In genomic region chr12:10147714-10148403, GRCh38 we compare ENCODE assay signal across 17 cellular contexts. TPM values are rescaled to one million over a fixed set of nuclear protein-coding genes. Genes with fewer than 3 reads are reported as not detected.
DNase-seq lines count a peak whose midpoint lies in the region; ATAC-seq and TF ChIP-seq lines count a peak whose summit lies in the region.
"Had no signal": no experiment of that assay in that cellular context is flagged by ENCODE, and none has a peak within 500 bp of the region (broad histone marks: within the 10 kb centered on the region; RNA-seq: fewer than 3 reads in every experiment).

No MANE protein-coding gene starts in this region.

- CTCF ChIA-PET in HEK293 (lab: Yijun Ruan, JAX): interaction anchor here (0.6 to 2.2 kb wide), 2 partner anchors 53 to 397 kb away, joined by 4 to 10 read pairs; no protein-coding TSS in a partner anchor

- H3K4me3 ChIP-seq in HEK293 (ENCODE audit: low read depth, low read length): no peak overlapping the region
- H3K4me3 ChIP-seq: A549, skin epidermis, tibial artery had no signal

- no peak overlapping the region for H3K27ac ChIP-seq in HEK293 (ENCODE audit: extremely low read depth, low read depth, low read length)
- H3K27ac ChIP-seq: A549, skin epidermis, tibial artery had no signal

- DNase-seq in activated T-cell treated with anti-CD3 and anti-CD28 coated beads, Interleukin-2, amount 50 U/mL, for 24 hours: no peak
- DNase-seq in activated T-cell treated with anti-CD3 and anti-CD28 coated beads for 4 hours (no peak), NCI-H446 treated with DMSO at 0.1 percent for 48 hours (lab: John Stamatoyannopoulos, UW) (no peak), immature natural killer cell (no peak)
- DNase-seq in stimulated activated naive CD8-positive, alpha-beta T cell treated with anti-CD3 and anti-CD28 coated beads, Interleukin-15, Interleukin-2, amounts not matched to agents 100 U/mL and 50 U/mL, for 24 hours: no peak
- DNase-seq in effector CD4-positive, alpha-beta T cell: no peak
- DNase-seq: Calu3, NCI-H2171, PC-3, T-cell, tibial artery had no signal

- H3K9me3 ChIP-seq in HEK293 (ENCODE audit: control insufficient read depth, insufficient read depth, low read depth, low read length): no peaks in the 10 kb centered on the region
- H3K9me3 ChIP-seq: A549, tibial artery had no signal

- no peaks in the 10 kb centered on the region for H3K36me3 Mint-ChIP-seq in activated T-cell treated with anti-CD3 and anti-CD28 coated beads, Interleukin-2, amount 50 U/mL, for 24 hours (ENCODE audit: low read depth)
- no peaks in the 10 kb centered on the region for H3K36me3 Mint-ChIP-seq in immature natural killer cell
- H3K36me3 Mint-ChIP-seq: T-cell had no signal

- no peak for TF ChIP-seq CTCF in HEK293 (tag by site-specific recombination; IDR thresholded peaks at IDR 0.05)

- no peaks in the 10 kb centered on the region for H3K4me1 ChIP-seq in HEK293 (ENCODE audit: control insufficient read depth, insufficient read depth, low read length)
- H3K4me1 ChIP-seq: A549 had no signal

- H3K36me3 ChIP-seq in HEK293 (ENCODE audit: control insufficient read depth in 2 of 2, insufficient read depth in 1 of 2, low read length in 2 of 2): no peaks in the 10 kb centered on the region
- H3K36me3 ChIP-seq: tibial artery had no signal

- no peak overlapping the region for H3K4me3 Mint-ChIP-seq in activated T-cell treated with anti-CD3 and anti-CD28 coated beads, Interleukin-2, amount 50 U/mL, for 24 hours
- no peak overlapping the region for H3K4me3 Mint-ChIP-seq in immature natural killer cell
- H3K4me3 Mint-ChIP-seq: neural crest cell, T-cell had no signal

- POLR2A ChIA-PET in HEK293 (lab: Yijun Ruan, JAX): no interaction called here

- peaks cover 8% of the 10 kb centered on the region for H3K4me1 Mint-ChIP-seq in activated T-cell treated with anti-CD3 and anti-CD28 coated beads, Interleukin-2, amount 50 U/mL, for 24 hours (ENCODE audit: low read depth)
- H3K4me1 Mint-ChIP-seq in immature natural killer cell: peaks cover under 1% of the 10 kb centered on the region in 2 donors

- no peaks in the 10 kb centered on the region for H3K9me3 Mint-ChIP-seq in activated T-cell treated with anti-CD3 and anti-CD28 coated beads, Interleukin-2, amount 50 U/mL, for 24 hours
- peaks cover 0 to 2% (median 0%) of the 10 kb centered on the region in 6 donors for H3K9me3 Mint-ChIP-seq in immature natural killer cell
- H3K9me3 Mint-ChIP-seq: neural crest cell had no signal

- peak; percentile 88 for ATAC-seq in HG03432 (IDR thresholded peaks at IDR 0.05; ENCODE audit: unreplicated experiment)
- ATAC-seq in stimulated activated naive CD8-positive, alpha-beta T cell treated with anti-CD3 and anti-CD28 coated beads, Interleukin-15, Interleukin-2, amounts not matched to agents 100 U/mL and 50 U/mL, for 24 hours: peak; percentile 28
- ATAC-seq: A549, PC-3, T-cell had no signal

- peak overlapping the region; percentile 13 for H3K27ac Mint-ChIP-seq in activated T-cell treated with anti-CD3 and anti-CD28 coated beads, Interleukin-2, amount 50 U/mL, for 24 hours
- no peak overlapping the region for H3K27ac Mint-ChIP-seq in immature natural killer cell
- H3K27ac Mint-ChIP-seq: T-cell had no signal

- H3K27me3 Mint-ChIP-seq in activated T-cell treated with anti-CD3 and anti-CD28 coated beads, Interleukin-2, amount 50 U/mL, for 24 hours: no peaks in the 10 kb centered on the region
- peaks cover 0 to 5% (median 1%) of the 10 kb centered on the region in 3 donors for H3K27me3 Mint-ChIP-seq in immature natural killer cell (ENCODE audit: low read depth in 3 of 3)

TF ChIP-seq in HEK293, 187 proteins besides CTCF, POLR2A, EP300 and RAD21:
- TF ChIP-seq ZNF580 (tag by site-specific recombination; IDR thresholded peaks at IDR 0.05) (0 out of 2 replicates have a peak, but pooled peaks have one; percentile 42), ZNF146 (tag by site-specific recombination; IDR thresholded peaks at IDR 0.05) (peak; percentile 72), REST (tag by site-specific recombination; IDR thresholded peaks at IDR 0.05) (no peak)

RNA-seq across cellular contexts. Expression of gene CLEC7A, which starts 17.9 kb away (rescaled TPM):
- polyA plus RNA-seq in immature natural killer cell: 1 to 10 TPM in 2 of 3 donors, not detected in 1; 1.4 to 2.0 TPM
- polyA plus RNA-seq: A549 had no signal

RNA-seq across cellular contexts. Expression of gene OLR1, which starts 24.1 kb away (rescaled TPM):
- not detected for polyA plus RNA-seq in immature natural killer cell

RNA-seq across cellular contexts. Expression of gene TMEM52B, which starts 31.0 kb away (rescaled TPM):
- polyA plus RNA-seq in immature natural killer cell: not detected
- polyA plus RNA-seq: liver had no signal

RNA-seq across cellular contexts. Expression of gene CLEC1A, which starts 49.1 kb away (rescaled TPM):
- polyA plus RNA-seq in immature natural killer cell: not detected
